Comparison of ENCODE assay signal across 9 cellular contexts in the genomic region with DNA sequence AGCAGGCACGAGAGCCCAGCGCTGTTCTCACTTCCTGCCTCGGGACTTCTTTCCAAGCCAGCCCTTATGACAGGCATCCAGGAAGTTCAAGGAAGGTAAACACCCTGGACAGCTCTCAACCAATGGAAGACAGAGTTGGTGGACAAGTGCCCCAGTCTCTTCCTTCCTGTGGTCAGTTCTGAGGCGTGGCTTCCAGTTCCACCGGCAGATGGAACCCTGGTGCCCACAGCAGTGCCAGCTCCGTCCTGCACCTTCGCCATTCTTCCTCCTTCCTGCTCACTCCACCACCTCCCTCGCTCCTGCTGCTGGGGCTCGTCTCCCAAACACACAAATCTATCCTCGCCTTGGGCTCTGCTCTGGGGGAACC.
DNase-seq lines count a peak whose midpoint lies in the region; ATAC-seq and TF ChIP-seq lines count a peak whose summit lies in the region.
"Had no signal": no experiment of that assay in that cellular context is flagged by ENCODE, and none has a peak within 500 bp of the region (broad histone marks: within the 10 kb centered on the region; RNA-seq: fewer than 3 reads in every experiment).

No MANE protein-coding gene starts in this region.

- intact Hi-C loops in breast epithelium (cut with DNase I; ENCODE audit: low total_unique reads) = loop anchor here (10.0 kb wide), 1 partner anchor 458 kb away; no protein-coding TSS in a partner anchor

- H3K27ac ChIP-seq in C4-2B (peak overlapping the region; percentile 71), breast epithelium (peak overlapping the region in 1 of 2 donors; percentile 20)

- ATAC-seq in HG03460 (IDR thresholded peaks at IDR 0.05; ENCODE audit: unreplicated experiment) (no peak), GM18868 (IDR thresholded peaks at IDR 0.05; ENCODE audit: unreplicated experiment) (no peak)

- no peaks in the 10 kb centered on the region for H3K36me3 ChIP-seq in breast epithelium

- in situ Hi-C loops in KBM-7 (cut with MboI; ENCODE audit: low pct_unique_long_range_greater_than_20kb, low sequenced_read_pairs) = no loop called here

- peak; percentile 12 for DNase-seq in KBM-7
- peak; percentile 41 to 61 for DNase-seq in breast epithelium (ENCODE audit: low spot score in 2 of 2)
- DNase-seq in mesenteric fat pad (ENCODE audit: low spot score) = peak; percentile 86
- DNase-seq in SKM-1 treated with dmso at 0.1 percent for 144 hours (lab: John Stamatoyannopoulos, UW; ENCODE audit: unreplicated experiment) = no peak
- no peak for DNase-seq in NCI-H1092 treated with DMSO at 0.1 percent for 48 hours (lab: John Stamatoyannopoulos, UW)
- DNase-seq: activated T-cell treated with anti-CD3 and anti-CD28 coated beads, Interleukin-2, amount 50 U/mL, for 1 hour had no signal

- H3K4me1 ChIP-seq in breast epithelium = no peaks in the 10 kb centered on the region

- no peaks in the 10 kb centered on the region for H3K27me3 ChIP-seq in breast epithelium

- TF ChIP-seq CTCF in C4-2B (conservative IDR thresholded peaks at IDR 0.05) (no peak; the same call in 1 of the 2 replicates), breast epithelium (IDR thresholded peaks at IDR 0.05) (no peak)

- TF ChIP-seq POLR2A in breast epithelium (IDR thresholded peaks at IDR 0.05) = no peak

- H3K9me3 ChIP-seq in breast epithelium = no peaks in the 10 kb centered on the region

- H3K4me3 ChIP-seq in breast epithelium = peak overlapping the region in 1 of 3 donors; percentile 45

Comparison
In these comparisons a context has a peak if more than half of its experiments do, and no peak if none do; other contexts are left out.
1. DNase-seq: peak in KBM-7 (single experiment), breast epithelium (2 of 2) and mesenteric fat pad (single experiment); none in SKM-1 treated with dmso at 0.1 percent for 144 hours (single experiment) and NCI-H1092 treated with DMSO at 0.1 percent for 48 hours (single experiment).